ENCODE assay signal across 8 cellular contexts in the genomic region with DNA sequence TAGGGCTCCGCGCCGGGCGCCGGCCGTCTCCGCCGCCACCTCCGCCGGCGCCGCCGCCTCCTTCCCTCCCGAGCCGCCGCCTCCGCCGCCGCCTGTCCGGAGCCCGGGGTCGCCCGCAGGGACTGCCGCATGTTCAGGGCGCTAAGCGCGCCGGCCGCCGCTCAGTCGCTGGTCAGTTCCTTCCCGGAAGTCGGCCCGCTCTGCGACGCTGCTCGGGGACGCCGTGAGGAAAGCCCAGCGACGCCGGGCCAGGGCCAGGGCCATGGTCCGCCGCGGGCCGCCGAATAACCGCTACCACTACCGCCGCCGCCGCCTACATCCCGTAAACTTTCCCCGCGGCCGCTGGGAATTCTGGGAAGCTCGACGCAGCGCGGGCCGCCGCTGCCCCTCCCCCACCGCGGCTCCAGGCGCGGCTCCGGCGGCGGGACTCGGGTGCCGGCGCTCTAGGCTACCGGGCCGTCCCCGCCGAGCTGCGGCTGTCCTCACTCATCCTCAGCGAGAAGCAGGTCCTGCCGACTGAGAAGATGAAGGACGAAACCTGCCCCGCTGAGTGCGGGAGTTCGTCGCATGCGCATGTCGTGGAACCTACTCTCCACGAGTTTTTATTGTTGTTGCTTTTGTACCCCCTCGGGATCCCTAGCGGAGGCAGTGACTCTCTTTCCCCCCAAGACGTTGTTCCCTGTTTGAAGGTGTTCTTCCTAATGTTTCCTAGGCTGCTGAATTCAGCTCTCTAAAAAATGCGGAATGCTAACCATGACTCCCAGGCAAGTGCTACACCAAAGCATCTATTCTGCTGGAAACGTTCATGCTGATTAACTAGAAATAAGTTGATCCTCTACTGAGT. TPM values are rescaled to one million over a fixed set of nuclear protein-coding genes. Genes with fewer than 3 reads are reported as not detected.
DNase-seq lines count a peak whose midpoint lies in the region; ATAC-seq and TF ChIP-seq lines count a peak whose summit lies in the region.

A gene (minus strand): TSS at position 299 of the 844 bp plus-strand sequence. CDS start 339 bp downstream, outside the sequence.

- no peaks in the 10 kb centered on the region for H3K27me3 ChIP-seq in foreskin keratinocyte
- no peaks in the 10 kb centered on the region for H3K27me3 ChIP-seq in neuron (ENCODE audit: insufficient read depth, low read length)

- peak within 1 kb of the TSS; percentile 81 for H3K4me3 ChIP-seq in neuron (ENCODE audit: low read length)

- in situ Hi-C loops in KBM-7 (cut with MboI; ENCODE audit: low pct_unique_long_range_greater_than_20kb, low sequenced_read_pairs) = no loop called here

- DNase-seq in DMS79 (lab: John Stamatoyannopoulos, UW) (peak; percentile 80), KBM-7 (peak; percentile 73), RPMI7951 (ENCODE audit: low read depth) (peak; percentile 78), activated gamma-delta T cell treated with Interleukin-2 at 50 U/mL for 16 hours (peak; percentile 31), foreskin keratinocyte (peak; percentile 50 to 76), superior temporal gyrus (ENCODE audit: extremely low spot score) (peak; percentile 85)

- H3K9me3 ChIP-seq in neuron (ENCODE audit: low read length) = no peaks in the 10 kb centered on the region

- peak within 1 kb of the TSS; percentile 79 for H3K27ac ChIP-seq in foreskin keratinocyte

- H3K36me3 ChIP-seq in neuron (ENCODE audit: insufficient read depth, low read length) = peaks cover 11% of the 10 kb centered on the region

- peak within 1 kb of the TSS; percentile 85 for H2AFZ ChIP-seq in neuron (ENCODE audit: low read depth, low read length)

- TF ChIP-seq CTCF in foreskin keratinocyte (conservative IDR thresholded peaks at IDR 0.05) = no peak

- H3K4me1 ChIP-seq in foreskin keratinocyte = peaks cover 28% of the 10 kb centered on the region
- peaks cover 21% of the 10 kb centered on the region for H3K4me1 ChIP-seq in neuron (ENCODE audit: insufficient read depth, low read length)

- ATAC-seq in GM21529 (IDR thresholded peaks at IDR 0.05; ENCODE audit: unreplicated experiment) (peak; percentile 48), foreskin keratinocyte (peak; percentile 73)

RNA-seq across cellular contexts. Expression of the gene that starts here (rescaled TPM):
- total RNA-seq in RPMI7951 (2014; rRNA removed; shearing (Covaris generic)) = 13.5 and 16.5 TPM in 2 replicates
- 32.7 and 37.3 TPM in 2 replicates for total RNA-seq in foreskin keratinocyte
- 15.1 and 19.2 TPM in 2 replicates for polyA plus RNA-seq in foreskin keratinocyte

Comparison
In these comparisons a context has a peak if more than half of its experiments do, and no peak if none do; other contexts are left out.
1. Peak in every context shown above with its lines: DNase-seq, ATAC-seq, H3K4me3 ChIP-seq and H3K27ac ChIP-seq.
2. DNase-seq: peak in every context shown above with its lines; median percentile 85 in superior temporal gyrus; 80 in DMS79; 78 in RPMI7951; 73 in KBM-7; 63 in foreskin keratinocyte; 31 in activated gamma-delta T cell treated with Interleukin-2 at 50 U/mL for 16 hours.